In genomic region chr2:228180126-228181097, GRCh38 we compare ENCODE assay signal across 13 cellular contexts. TPM values are rescaled to one million over a fixed set of nuclear protein-coding genes. Genes with fewer than 3 reads are reported as not detected.
A peak's percentile ranks its signal among the peaks of the same experiment; 100 is the strongest.
DNase-seq lines count a peak whose midpoint lies in the region; ATAC-seq lines count a peak whose summit lies in the region.
"Had no signal": no experiment of that assay in that cellular context is flagged by ENCODE, and none has a peak within 500 bp of the region (broad histone marks: within the 10 kb centered on the region; RNA-seq: fewer than 3 reads in every experiment).

No MANE protein-coding gene starts in this region.

- DNase-seq in AG20443 (ENCODE audit: low spot score) (peak; percentile 11), cerebellar cortex (ENCODE audit: low spot score) (peak; percentile 96), iPS-NIHi7 (ENCODE audit: extremely low spot score) (peak; percentile 53)
- DNase-seq in NK-92 treated with Interleukin-12 subunit alpha and Interleukin-12 subunit beta, amount 100 ng/mL, for 24 hours (lab: John Stamatoyannopoulos, UW) = no peak
- DNase-seq in activated naive CD8-positive, alpha-beta T cell treated with anti-CD3 and anti-CD28 coated beads for 36 hours = no peak
- DNase-seq: gastrocnemius medialis, PC-3 had no signal

- H3K9me3 Mint-ChIP-seq in activated naive CD8-positive, alpha-beta T cell treated with anti-CD3 and anti-CD28 coated beads for 36 hours = peaks cover 13% of the 10 kb centered on the region

- H3K4me3 Mint-ChIP-seq in activated naive CD8-positive, alpha-beta T cell treated with anti-CD3 and anti-CD28 coated beads for 36 hours = no peak overlapping the region
- H3K4me3 Mint-ChIP-seq: stimulated activated naive CD8-positive, alpha-beta T cell treated with anti-CD3 and anti-CD28 coated beads, Interleukin-15, Interleukin-2, amounts not matched to agents 100 ng/mL and 50 ng/mL, for 24 hours had no signal

- H3K4me1 Mint-ChIP-seq in activated naive CD8-positive, alpha-beta T cell treated with anti-CD3 and anti-CD28 coated beads for 36 hours = no peaks in the 10 kb centered on the region

- H3K4me1 ChIP-seq in HUES6 (ENCODE audit: control insufficient read depth, insufficient read depth, low read length) = peaks cover 3% of the 10 kb centered on the region; the same call in 1 of the 2 replicates
- H3K4me1 ChIP-seq: gastrocnemius medialis had no signal

- H3K36me3 ChIP-seq in HUES6 (ENCODE audit: control insufficient read depth, insufficient read depth, low read length) = no peaks in the 10 kb centered on the region
- H3K36me3 ChIP-seq: gastrocnemius medialis had no signal

- peak overlapping the region; percentile 68 for H3K4me3 ChIP-seq in HUES6 (ENCODE audit: low read depth, low read length)
- H3K4me3 ChIP-seq: gastrocnemius medialis, GM12878 had no signal

- peaks cover 49% of the 10 kb centered on the region for H3K27me3 ChIP-seq in HUES6 (ENCODE audit: control insufficient read depth, insufficient read depth, low read length)

- H3K27ac ChIP-seq in HUES6 (ENCODE audit: low read depth, low read length) = no peak overlapping the region
- H3K27ac ChIP-seq: gastrocnemius medialis, VCaP had no signal

- peaks cover 3% of the 10 kb centered on the region for H3K36me3 Mint-ChIP-seq in activated naive CD8-positive, alpha-beta T cell treated with anti-CD3 and anti-CD28 coated beads for 36 hours

- H3K27ac Mint-ChIP-seq in activated naive CD8-positive, alpha-beta T cell treated with anti-CD3 and anti-CD28 coated beads for 36 hours = no peak overlapping the region
- H3K27ac Mint-ChIP-seq: stimulated activated naive CD8-positive, alpha-beta T cell treated with anti-CD3 and anti-CD28 coated beads, Interleukin-15, Interleukin-2, amounts not matched to agents 100 ng/mL and 50 ng/mL, for 24 hours had no signal

- H3K9ac ChIP-seq in HUES6 (ENCODE audit: low read length) = no peak overlapping the region

- ATAC-seq in HG03108 (IDR thresholded peaks at IDR 0.05; ENCODE audit: unreplicated experiment) = no peak
- no peak for ATAC-seq in HG03520 (IDR thresholded peaks at IDR 0.05; ENCODE audit: unreplicated experiment)
- ATAC-seq: gastrocnemius medialis, GM12878, PC-3 had no signal

- H3K27me3 Mint-ChIP-seq in activated naive CD8-positive, alpha-beta T cell treated with anti-CD3 and anti-CD28 coated beads for 36 hours = peaks cover 19% of the 10 kb centered on the region

- H3K9me3 ChIP-seq in HUES6 (ENCODE audit: control insufficient read depth, insufficient read depth, low read depth, low read length) = no peaks in the 10 kb centered on the region
- H3K9me3 ChIP-seq: gastrocnemius medialis had no signal

RNA-seq across cellular contexts. Expression of gene SPHKAP, which starts 1.1 kb away (rescaled TPM):
- not detected for total RNA-seq in activated naive CD8-positive, alpha-beta T cell treated with anti-CD3 and anti-CD28 coated beads for 36 hours
- total RNA-seq: gastrocnemius medialis, GM12878, PC-3 had no signal

Comparison
In these comparisons a context has a peak if more than half of its experiments do, and no peak if none do; other contexts are left out.
1. DNase-seq: peak in AG20443 (single experiment), cerebellar cortex (single experiment) and iPS-NIHi7 (single experiment); none in NK-92 treated with Interleukin-12 subunit alpha and Interleukin-12 subunit beta, amount 100 ng/mL, for 24 hours (single experiment) and activated naive CD8-positive, alpha-beta T cell treated with anti-CD3 and anti-CD28 coated beads for 36 hours (single experiment).